Comparison of ENCODE assay signal across 19 cellular contexts in the genomic region with DNA sequence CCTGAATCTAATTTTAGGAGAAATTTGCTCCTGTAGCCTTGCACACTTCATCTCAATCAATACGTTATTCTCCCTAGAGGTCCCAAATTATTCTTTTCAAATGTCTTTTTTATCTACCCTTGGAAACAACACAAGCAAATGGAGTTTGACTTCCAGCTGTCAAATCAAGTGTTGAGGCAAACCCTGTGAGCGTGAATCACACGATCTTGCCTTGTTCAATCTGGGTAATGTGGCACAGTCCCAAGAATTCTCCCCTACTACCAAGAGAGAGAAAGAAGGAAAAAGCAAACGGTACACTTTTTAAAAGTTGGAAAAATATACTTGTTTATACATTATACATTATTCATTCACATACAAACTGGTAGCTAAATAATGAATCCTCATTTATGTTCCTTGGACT.
"Had no signal": no experiment of that assay in that cellular context is flagged by ENCODE, and none has a peak within 500 bp of the region (broad histone marks: within the 10 kb centered on the region; RNA-seq: fewer than 3 reads in every experiment).

No MANE protein-coding gene starts in this region.

- H3K4me1 ChIP-seq: parathyroid adenoma, psoas muscle, right atrium auricular region, sigmoid colon had no signal

- DNase-seq: dorsolateral prefrontal cortex; effector CD8-positive, alpha-beta T cell; foreskin keratinocyte; left colon; left ventricle myocardium superior; mesenchymal stem cell; naive thymus-derived CD4-positive, alpha-beta T cell; nephron progenitor cell; psoas muscle; sigmoid colon; small intestine; stimulated activated CD4-positive, alpha-beta T cell treated with anti-CD3 and anti-CD28 coated beads, Interleukin-12 subunit alpha, Interleukin-12 subunit beta, amount 100 ng/mL, for 4 hours; stimulated activated naive CD4-positive, alpha-beta T cell treated with Interleukin-2 at 50 U/mL for 16 hours; trophoblast cell had no signal

- H3K79me2 ChIP-seq: hepatocyte, parathyroid adenoma had no signal

- H3K4me1 Mint-ChIP-seq: naive thymus-derived CD4-positive, alpha-beta T cell had no signal

- H3K4me3 ChIP-seq: coronary artery, dorsolateral prefrontal cortex, hepatocyte, lung, psoas muscle, right atrium auricular region, sigmoid colon had no signal

- H3K4me3 Mint-ChIP-seq: naive thymus-derived CD4-positive, alpha-beta T cell; nephron progenitor cell had no signal

- H3K27ac Mint-ChIP-seq: naive thymus-derived CD4-positive, alpha-beta T cell had no signal

- H3K36me3 Mint-ChIP-seq: naive thymus-derived CD4-positive, alpha-beta T cell had no signal

- H2AFZ ChIP-seq: hepatocyte, parathyroid adenoma had no signal

- H3K4me2 ChIP-seq: hepatocyte had no signal

- ATAC-seq: foreskin keratinocyte; left colon; left ventricle myocardium superior; naive thymus-derived CD4-positive, alpha-beta T cell; psoas muscle had no signal

- H3K27ac ChIP-seq: coronary artery, dorsolateral prefrontal cortex, foreskin keratinocyte, hepatocyte, parathyroid adenoma, psoas muscle, right atrium auricular region, sigmoid colon had no signal

- H3K27me3 ChIP-seq: dorsolateral prefrontal cortex, foreskin keratinocyte, hepatocyte, right atrium auricular region, sigmoid colon had no signal

- H3K36me3 ChIP-seq: right atrium auricular region, sigmoid colon had no signal

- H3K27me3 Mint-ChIP-seq: naive thymus-derived CD4-positive, alpha-beta T cell had no signal
